Comparison of ENCODE assay signal across 27 cellular contexts in genomic region chr2:103254611-103255010, GRCh38.
"Had no signal": no experiment of that assay in that cellular context is flagged by ENCODE, and none has a peak within 500 bp of the region (broad histone marks: within the 10 kb centered on the region; RNA-seq: fewer than 3 reads in every experiment).

No MANE protein-coding gene starts in this region.

- H3K36me3 Mint-ChIP-seq: stimulated activated effector memory CD8-positive, alpha-beta T cell treated with anti-CD3 and anti-CD28 coated beads, Interleukin-12 subunit alpha, Interleukin-12 subunit beta, amount 100 ng/mL, for 72 hours; stimulated activated memory B cell treated with anti-CD40 and anti-IgM and Interleukin-4, amounts not matched to agents 10 μg/mL and 1 μg/mL and 100 μg/mL, for 72 hours; stimulated activated naive B cell treated with anti-CD40 and anti-IgM and Interleukin-4, amounts not matched to agents 10 μg/mL and 1 μg/mL and 100 μg/mL, for 72 hours; type B pancreatic cell had no signal

- H3K4me3 Mint-ChIP-seq: stimulated activated effector memory CD8-positive, alpha-beta T cell treated with anti-CD3 and anti-CD28 coated beads, Interleukin-12 subunit alpha, Interleukin-12 subunit beta, amount 100 ng/mL, for 72 hours; stimulated activated memory B cell treated with anti-CD40 and anti-IgM and Interleukin-4, amounts not matched to agents 10 μg/mL and 1 μg/mL and 100 μg/mL, for 72 hours; stimulated activated naive B cell treated with anti-CD40 and anti-IgM and Interleukin-4, amounts not matched to agents 10 μg/mL and 1 μg/mL and 100 μg/mL, for 72 hours; stimulated activated naive CD8-positive, alpha-beta T cell treated with anti-CD3 and anti-CD28 coated beads, Interleukin-15, amount 100 ng/mL, for 72 hours; stimulated activated naive CD8-positive, alpha-beta T cell treated with anti-CD3 and anti-CD28 coated beads, Interleukin-15, Interleukin-2, amounts not matched to agents 100 ng/mL and 50 ng/mL, for 24 hours; type B pancreatic cell had no signal

- DNase-seq: stimulated activated CD4-positive, alpha-beta T cell treated with anti-CD3 and anti-CD28 coated beads, Interleukin-2, amount 100 ng/mL, for 48 hours; stimulated activated CD4-positive, alpha-beta T cell treated with anti-CD3 and anti-CD28 coated beads, Interleukin-4, amount 100 ng/mL, for 1 hour; stimulated activated CD4-positive, alpha-beta T cell treated with anti-CD3 and anti-CD28 coated beads, Interleukin-4, amount 100 ng/mL, for 24 hours; stimulated activated CD4-positive, alpha-beta T cell treated with anti-CD3 and anti-CD28 coated beads, Interleukin-4, amount 100 ng/mL, for 4 hours; stimulated activated CD8-positive, alpha-beta memory T cell treated with anti-CD3 and anti-CD28 coated beads, Interleukin-4, amount 100 ng/mL, for 48 hours; stimulated activated naive B cell treated with anti-CD40 and anti-IgM and Interleukin-4, amounts not matched to agents 10 μg/mL and 1 μg/mL and 100 μg/mL, for 72 hours; stimulated activated naive CD4-positive, alpha-beta T cell; stimulated activated naive CD4-positive, alpha-beta T cell treated with Interleukin-2 at 50 U/mL for 16 hours; stimulated activated naive CD8-positive, alpha-beta T cell treated with anti-CD3 and anti-CD28 coated beads, Interleukin-15, amount 100 ng/mL, for 72 hours; stimulated activated naive CD8-positive, alpha-beta T cell treated with anti-CD3 and anti-CD28 coated beads, Interleukin-15, Interleukin-2, amounts not matched to agents 100 U/mL and 50 U/mL, for 24 hours; stomach; substantia nigra; testis; thyroid gland; tibial artery; transverse colon; upper lobe of left lung; upper lobe of right lung; uterus had no signal

- H3K27ac Mint-ChIP-seq: stimulated activated effector memory CD8-positive, alpha-beta T cell treated with anti-CD3 and anti-CD28 coated beads, Interleukin-12 subunit alpha, Interleukin-12 subunit beta, amount 100 ng/mL, for 72 hours; stimulated activated memory B cell treated with anti-CD40 and anti-IgM and Interleukin-4, amounts not matched to agents 10 μg/mL and 1 μg/mL and 100 μg/mL, for 72 hours; stimulated activated naive B cell treated with anti-CD40 and anti-IgM and Interleukin-4, amounts not matched to agents 10 μg/mL and 1 μg/mL and 100 μg/mL, for 72 hours; stimulated activated naive CD8-positive, alpha-beta T cell treated with anti-CD3 and anti-CD28 coated beads, Interleukin-15, amount 100 ng/mL, for 72 hours; stimulated activated naive CD8-positive, alpha-beta T cell treated with anti-CD3 and anti-CD28 coated beads, Interleukin-15, Interleukin-2, amounts not matched to agents 100 ng/mL and 50 ng/mL, for 24 hours; type B pancreatic cell had no signal

- H3K9me3 ChIP-seq: suprapubic skin, testis, thoracic aorta, thyroid gland, tibial nerve, transverse colon, upper lobe of left lung, upper lobe of right lung, uterus, vagina had no signal

- H3K27me3 ChIP-seq: stomach, suprapubic skin, testis, thyroid gland, tibial artery, tibial nerve, transverse colon, upper lobe of left lung, upper lobe of right lung, uterus, vagina had no signal

- H3K36me3 ChIP-seq: stomach, suprapubic skin, thoracic aorta, thyroid gland, tibial artery, tibial nerve, transverse colon, upper lobe of left lung, upper lobe of right lung, uterus, vagina had no signal

- H3K4me3 ChIP-seq: stomach, suprapubic skin, testis, thoracic aorta, thyroid gland, tibial artery, tibial nerve, transverse colon, upper lobe of left lung, upper lobe of right lung, uterus, vagina had no signal

- ATAC-seq: stimulated activated effector memory CD8-positive, alpha-beta T cell treated with anti-CD3 and anti-CD28 coated beads, Interleukin-12 subunit alpha, Interleukin-12 subunit beta, amount 100 ng/mL, for 72 hours; stimulated activated memory B cell treated with anti-CD40 and anti-IgM and Interleukin-4, amounts not matched to agents 10 μg/mL and 1 μg/mL and 100 μg/mL, for 72 hours; stimulated activated naive B cell treated with anti-CD40 and anti-IgM and Interleukin-4, amounts not matched to agents 10 μg/mL and 1 μg/mL and 100 μg/mL, for 72 hours; stimulated activated naive CD8-positive, alpha-beta T cell treated with anti-CD3 and anti-CD28 coated beads, Interleukin-15, amount 100 ng/mL, for 72 hours; stimulated activated naive CD8-positive, alpha-beta T cell treated with anti-CD3 and anti-CD28 coated beads, Interleukin-15, Interleukin-2, amounts not matched to agents 100 U/mL and 50 U/mL, for 24 hours; upper lobe of right lung had no signal

- H3K4me1 Mint-ChIP-seq: stimulated activated effector memory CD8-positive, alpha-beta T cell treated with anti-CD3 and anti-CD28 coated beads, Interleukin-12 subunit alpha, Interleukin-12 subunit beta, amount 100 ng/mL, for 72 hours; stimulated activated memory B cell treated with anti-CD40 and anti-IgM and Interleukin-4, amounts not matched to agents 10 μg/mL and 1 μg/mL and 100 μg/mL, for 72 hours; stimulated activated naive B cell treated with anti-CD40 and anti-IgM and Interleukin-4, amounts not matched to agents 10 μg/mL and 1 μg/mL and 100 μg/mL, for 72 hours; stimulated activated naive CD8-positive, alpha-beta T cell treated with anti-CD3 and anti-CD28 coated beads, Interleukin-15, amount 100 ng/mL, for 72 hours had no signal

- H3K27me3 Mint-ChIP-seq: stimulated activated memory B cell treated with anti-CD40 and anti-IgM and Interleukin-4, amounts not matched to agents 10 μg/mL and 1 μg/mL and 100 μg/mL, for 72 hours; stimulated activated naive B cell treated with anti-CD40 and anti-IgM and Interleukin-4, amounts not matched to agents 10 μg/mL and 1 μg/mL and 100 μg/mL, for 72 hours; stimulated activated naive CD8-positive, alpha-beta T cell treated with anti-CD3 and anti-CD28 coated beads, Interleukin-15, amount 100 ng/mL, for 72 hours; stimulated activated naive CD8-positive, alpha-beta T cell treated with anti-CD3 and anti-CD28 coated beads, Interleukin-15, Interleukin-2, amounts not matched to agents 100 ng/mL and 50 ng/mL, for 24 hours; type B pancreatic cell had no signal

- H3K9me3 Mint-ChIP-seq: stimulated activated naive CD8-positive, alpha-beta T cell treated with anti-CD3 and anti-CD28 coated beads, Interleukin-15, Interleukin-2, amounts not matched to agents 100 ng/mL and 50 ng/mL, for 24 hours; type B pancreatic cell had no signal

- H3K27ac ChIP-seq: stomach, suprapubic skin, testis, thoracic aorta, thyroid gland, tibial artery, tibial nerve, transverse colon, upper lobe of left lung, upper lobe of right lung, uterus, vagina had no signal

- H3K4me1 ChIP-seq: stomach, suprapubic skin, testis, thyroid gland, tibial artery, tibial nerve, transverse colon, upper lobe of left lung, upper lobe of right lung, uterus, vagina had no signal
